Comparison of ENCODE assay signal across 8 cellular contexts in genomic region chr11:46248270-46249102, GRCh38. TPM values are rescaled to one million over a fixed set of nuclear protein-coding genes. Genes with fewer than 3 reads are reported as not detected.
DNase-seq lines count a peak whose midpoint lies in the region; ATAC-seq and TF ChIP-seq lines count a peak whose summit lies in the region.

No MANE protein-coding gene starts in this region.

- H3K36me3 ChIP-seq in ectodermal cell (ENCODE audit: control insufficient read depth, insufficient read depth, low read length) (no peaks in the 10 kb centered on the region), neuronal stem cell (replicated peaks in 1 of 2; ENCODE audit: control insufficient read depth in 2 of 2, insufficient read depth in 2 of 2, low read length in 2 of 2) (no peaks in the 10 kb centered on the region), spleen (no peaks in the 10 kb centered on the region), gastrocnemius medialis (no peaks in the 10 kb centered on the region)

- H3K4me1 ChIP-seq in ectodermal cell (ENCODE audit: control insufficient read depth, insufficient read depth, low read length) (peaks cover 4% of the 10 kb centered on the region), neuronal stem cell (ENCODE audit: control insufficient read depth in 2 of 2, insufficient read depth in 1 of 2, low read depth in 1 of 2, low read length in 2 of 2) (peaks cover 8 to 15% of the 10 kb centered on the region in 2 donors), spleen (peaks cover 0 to 7% (median 5%) of the 10 kb centered on the region in 6 donors), gastrocnemius medialis (peaks cover 0 to 6% of the 10 kb centered on the region in 2 donors)

- H3K79me1 ChIP-seq in neuronal stem cell (ENCODE audit: low read depth, low read length): no peaks in the 10 kb centered on the region

- no peak overlapping the region for H3K9ac ChIP-seq in neuronal stem cell (ENCODE audit: low read depth, low read length, poor library complexity)

- no peak overlapping the region for H2AK5ac ChIP-seq in neuronal stem cell (ENCODE audit: low read depth, low read length)

- H2AFZ ChIP-seq in neuronal stem cell (ENCODE audit: low read length): peak overlapping the region; percentile 69

- no peak overlapping the region for H2BK12ac ChIP-seq in neuronal stem cell (ENCODE audit: low read length)

- H3K14ac ChIP-seq in neuronal stem cell (ENCODE audit: low read length): no peak overlapping the region

- H3K23ac ChIP-seq in neuronal stem cell (ENCODE audit: low read depth, low read length, poor library complexity): no peak overlapping the region

- ATAC-seq in GM19324 (IDR thresholded peaks at IDR 0.05; ENCODE audit: low FRiP score, unreplicated experiment) (no peak), gastrocnemius medialis (no peak)

- in situ Hi-C loops in gastrocnemius medialis (cut with MboI; ENCODE audit: low sequenced_read_pairs in 4 of 4): loop anchor here in 2 of 4 donors (25.0 kb wide), 1 partner anchor 289 kb away; no protein-coding TSS in a partner anchor

- peak; percentile 99 for DNase-seq in ELR (ENCODE audit: low read depth)
- DNase-seq in NCI-H226: peak; percentile 93
- DNase-seq in neuronal stem cell (ENCODE audit: low spot score): no peak
- no peak for DNase-seq in spleen
- no peak for DNase-seq in NCI-H82 (lab: John Stamatoyannopoulos, UW)
- DNase-seq in gastrocnemius medialis: no peak

- no peak overlapping the region for H4K91ac ChIP-seq in neuronal stem cell (ENCODE audit: low read depth, low read length, poor library complexity)

- H3K27ac ChIP-seq in ectodermal cell (ENCODE audit: insufficient read depth, low read depth, low read length, poor library complexity, severe bottlenecking): peak overlapping the region; percentile 6
- peak overlapping the region; percentile 67 for H3K27ac ChIP-seq in neuronal stem cell (replicated peaks; ENCODE audit: low read length)
- H3K27ac ChIP-seq in spleen: no peak overlapping the region
- no peak overlapping the region for H3K27ac ChIP-seq in gastrocnemius medialis

- H3K18ac ChIP-seq in neuronal stem cell (ENCODE audit: low read length): peak overlapping the region; percentile 86

- intact Hi-C loops in spleen (cut with DNase I; ENCODE audit: low total_unique reads) (no loop called here), gastrocnemius medialis (cut with DNase I; ENCODE audit: low total_unique reads) (no loop called here)

- H3K4me3 ChIP-seq in ectodermal cell (ENCODE audit: insufficient read depth, low read depth, low read length) (no peak overlapping the region), neuronal stem cell (ENCODE audit: low read length in 2 of 2) (no peak overlapping the region), spleen (no peak overlapping the region), gastrocnemius medialis (no peak overlapping the region)

- H2BK120ac ChIP-seq in neuronal stem cell (ENCODE audit: low read depth, low read length): no peak overlapping the region

- H3K9me3 ChIP-seq in ectodermal cell (ENCODE audit: control insufficient read depth, low read length): no peaks in the 10 kb centered on the region
- H3K9me3 ChIP-seq in neuronal stem cell (replicated peaks in 1 of 2; ENCODE audit: control insufficient read depth in 2 of 2, insufficient read depth in 1 of 2, low read depth in 1 of 2, low read length in 2 of 2): no peaks in the 10 kb centered on the region
- no peaks in the 10 kb centered on the region for H3K9me3 ChIP-seq in spleen
- H3K9me3 ChIP-seq in gastrocnemius medialis: no peaks in the 10 kb centered on the region

- H3K27me3 ChIP-seq in ectodermal cell (ENCODE audit: control insufficient read depth, insufficient read depth, low read length, poor library complexity, severe bottlenecking) (no peaks in the 10 kb centered on the region), neuronal stem cell (ENCODE audit: control insufficient read depth in 3 of 3, insufficient read depth in 3 of 3, low read depth in 1 of 3, low read length in 3 of 3) (peaks cover 0 to 12% (median 0%) of the 10 kb centered on the region in 3 experiments), spleen (replicated peaks in 1 of 7) (no peaks in the 10 kb centered on the region), gastrocnemius medialis (no peaks in the 10 kb centered on the region)

- H2BK15ac ChIP-seq in neuronal stem cell (ENCODE audit: low read length): no peak overlapping the region

- H4K8ac ChIP-seq in neuronal stem cell (ENCODE audit: low read depth, low read length): no peak overlapping the region

- TF ChIP-seq POLR2A in spleen (IDR thresholded peaks at IDR 0.05) (no peak), gastrocnemius medialis (IDR thresholded peaks at IDR 0.05) (no peak)

- no peak overlapping the region for H2BK5ac ChIP-seq in neuronal stem cell (ENCODE audit: low read length)

- H3K4ac ChIP-seq in neuronal stem cell (ENCODE audit: low read length): no peak overlapping the region

- TF ChIP-seq CTCF in spleen (IDR thresholded peaks at IDR 0.05 in 8 of 11, conservative IDR thresholded peaks at IDR 0.05 in 3 of 11) (no peak), gastrocnemius medialis (IDR thresholded peaks at IDR 0.05 in 4 of 5, conservative IDR thresholded peaks at IDR 0.05 in 1 of 5) (no peak)

- WGBS in ectodermal cell, 2 experiments: 84 to 88% methylated on average over 19 of the region's 19 CpGs
- WGBS in neuronal stem cell (ENCODE audit: extremely low coverage in 2 of 2, insufficient read length in 2 of 2, insufficient replicate concordance in 1 of 2), 2 donors: no CpG with 5 or more reads among the region's 19 CpGs
- 85 to 93% (median 87%) methylated on average over 19 of the region's 19 CpGs for WGBS in spleen, 5 donors

- no peak overlapping the region for H3K4me2 ChIP-seq in neuronal stem cell (ENCODE audit: insufficient read depth, low read length, poor library complexity, severe bottlenecking)

RNA-seq across cellular contexts. Expression of gene CREB3L1, which starts 29.0 kb away (rescaled TPM):
- 7.6 TPM for polyA plus RNA-seq in ectodermal cell (2013, experiment 1 of 4)
- 5.4 TPM for polyA plus RNA-seq in ectodermal cell (2013, experiment 2 of 4)
- 6.8 TPM for polyA plus RNA-seq in ectodermal cell (2013, experiment 3 of 4)
- polyA plus RNA-seq in ectodermal cell (2013, experiment 4 of 4): 7.0 TPM
- polyA plus RNA-seq in neuronal stem cell (2013, experiment 1 of 2): 8.4 TPM
- 8.8 TPM for polyA plus RNA-seq in neuronal stem cell (2013, experiment 2 of 2)
- total RNA-seq in spleen: 1 to 10 TPM; 2.0 to 8.9 (median 5.0) TPM
- polyA plus RNA-seq in spleen: 1 to 10 TPM in 2 of 3 donors, under 1 TPM in 1; 0.28 to 1.4 (median 1.1) TPM
- under 1 TPM; 0.27 to 0.69 (median 0.57) TPM for total RNA-seq in gastrocnemius medialis

Comparison
In these comparisons a context has a peak if more than half of its experiments do, and no peak if none do; other contexts are left out.
1. DNase-seq: peak in ELR (single experiment) and NCI-H226 (single experiment); none in neuronal stem cell (single experiment), spleen (single experiment), NCI-H82 (single experiment) and gastrocnemius medialis (0 of 2).
2. H3K27ac ChIP-seq: peak in ectodermal cell (single experiment) and neuronal stem cell (single experiment); none in spleen (0 of 8) and gastrocnemius medialis (0 of 4).